10 cellular contexts compared by ENCODE assay signal in the genomic region with DNA sequence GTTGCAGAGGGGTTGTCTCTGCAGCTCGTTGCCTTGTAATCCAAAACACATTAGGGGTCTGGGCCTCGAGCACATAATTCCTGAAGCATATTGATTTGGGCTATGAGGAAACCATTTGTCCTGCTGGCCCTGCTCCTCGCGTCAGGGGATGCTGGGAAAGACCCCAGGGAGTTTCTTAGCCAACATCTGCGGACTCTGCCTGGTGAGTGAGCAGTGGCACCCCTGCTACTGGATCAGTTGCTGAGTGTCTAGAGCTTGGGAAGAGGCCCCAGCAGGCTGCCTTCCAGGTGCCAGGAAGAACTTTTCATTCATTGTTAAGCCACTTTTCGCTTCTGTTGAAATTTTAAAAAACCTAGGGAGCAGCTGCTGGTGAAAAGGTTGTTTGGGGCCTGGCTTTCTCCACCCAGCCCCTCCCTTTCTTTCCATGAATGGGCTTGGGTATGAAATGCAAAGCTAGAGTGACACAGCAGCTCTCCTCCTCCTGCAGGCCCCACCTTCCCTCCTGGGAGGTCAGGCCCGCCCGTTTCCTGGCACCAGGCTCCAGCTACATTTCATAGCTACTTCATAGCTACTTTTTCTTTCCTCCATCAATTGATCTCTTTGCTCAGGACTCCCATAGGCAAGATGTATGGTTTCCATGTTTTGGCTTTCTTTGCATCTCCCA. TPM values are rescaled to one million over a fixed set of nuclear protein-coding genes. Genes with fewer than 3 reads are reported as not detected.
A peak's percentile ranks its signal among the peaks of the same experiment; 100 is the strongest.
DNase-seq lines count a peak whose midpoint lies in the region; ATAC-seq and TF ChIP-seq lines count a peak whose summit lies in the region.
"Had no signal": no experiment of that assay in that cellular context is flagged by ENCODE, and none has a peak within 500 bp of the region (broad histone marks: within the 10 kb centered on the region; RNA-seq: fewer than 3 reads in every experiment).

No MANE protein-coding gene starts in this region.

- ATAC-seq in sciatic nerve (peak; percentile 64), GM21576 (IDR thresholded peaks at IDR 0.05; ENCODE audit: unreplicated experiment) (no peak), GM21619 (IDR thresholded peaks at IDR 0.05; ENCODE audit: unreplicated experiment) (no peak), GM21390 (IDR thresholded peaks at IDR 0.05; ENCODE audit: unreplicated experiment) (no peak)

- H3K36me3 Mint-ChIP-seq in T-helper 1 cell treated with Interleukin-12 subunit alpha and Interleukin-12 subunit beta and Interleukin-4 antibody, amounts not matched to agents 30 μg/mL and 1 μg/mL, for 36 hours (ENCODE audit: low read depth): peaks cover 49% of the 10 kb centered on the region

- peaks cover 25% of the 10 kb centered on the region for H3K4me1 Mint-ChIP-seq in T-helper 1 cell treated with Interleukin-12 subunit alpha and Interleukin-12 subunit beta and Interleukin-4 antibody, amounts not matched to agents 30 μg/mL and 1 μg/mL, for 36 hours (ENCODE audit: low read depth)

- H3K79me2 ChIP-seq in OCI-LY7 (ENCODE audit: insufficient read depth, low read depth, low read length): no peaks in the 10 kb centered on the region

- POLR2A ChIA-PET in OCI-LY7 (lab: Charles Lee): interaction anchor here (0.6 to 0.7 kb wide), 2 partner anchors 135 to 1134 kb away, joined by 3 to 6 read pairs; no protein-coding TSS in a partner anchor

- H3K36me3 ChIP-seq in OCI-LY7 (ENCODE audit: insufficient read depth, low read length): peaks cover 5% of the 10 kb centered on the region; the same call in 1 of the 2 replicates
- peaks cover 3 to 26% of the 10 kb centered on the region in 2 donors for H3K36me3 ChIP-seq in esophagus (ENCODE audit: control insufficient read depth in 2 of 2, insufficient read depth in 2 of 2, low read length in 1 of 2)

- DNase-seq in T-helper 1 cell (no peak), OCI-LY7 (ENCODE audit: low spot score) (peak; percentile 29), sciatic nerve (ENCODE audit: low spot score) (no peak)
- DNase-seq: effector CD4-positive, alpha-beta T cell; HCEC 1CT had no signal

- no peak for TF ChIP-seq CTCF in OCI-LY7 (conservative IDR thresholded peaks at IDR 0.05; ENCODE audit: low read length)

- no TSS peak for BruUV-seq in OCI-LY7 (replicated peaks; lab: Mats Ljungman, UMichigan)

- CTCF ChIA-PET in OCI-LY7 (lab: Charles Lee; ENCODE audit: unreplicated experiment): interaction anchor here (0.8 kb wide), 1 partner anchor 155 kb away, joined by 3 read pairs; no protein-coding TSS in a partner anchor

- H3K27me3 Mint-ChIP-seq in T-helper 1 cell treated with Interleukin-12 subunit alpha and Interleukin-12 subunit beta and Interleukin-4 antibody, amounts not matched to agents 30 μg/mL and 1 μg/mL, for 36 hours (ENCODE audit: low read depth): no peaks in the 10 kb centered on the region

- H3K4me2 ChIP-seq in OCI-LY7 (ENCODE audit: low read length): no peak overlapping the region

- H3K27me3 ChIP-seq in esophagus (ENCODE audit: control insufficient read depth in 1 of 2, insufficient read depth in 2 of 2, low read length in 2 of 2): no peaks in the 10 kb centered on the region

- H3K9me3 Mint-ChIP-seq in T-helper 1 cell treated with Interleukin-12 subunit alpha and Interleukin-12 subunit beta and Interleukin-4 antibody, amounts not matched to agents 30 μg/mL and 1 μg/mL, for 36 hours: no peaks in the 10 kb centered on the region

- H3K27ac ChIP-seq in OCI-LY7 (ENCODE audit: low read depth, low read length, poor library complexity, severe bottlenecking) (no peak overlapping the region), esophagus (ENCODE audit: low read depth in 2 of 2, low read length in 1 of 2) (peak overlapping the region; percentile 84 to 94)

- no peaks in the 10 kb centered on the region for H3K9me3 ChIP-seq in OCI-LY7 (ENCODE audit: low read length)
- H3K9me3 ChIP-seq in esophagus (ENCODE audit: control insufficient read depth in 2 of 2, insufficient read depth in 1 of 2, low read depth in 1 of 2, low read length in 1 of 2): no peaks in the 10 kb centered on the region

- intact Hi-C loops in OCI-LY7 (cut with micrococcal nuclease; ENCODE audit: unreplicated experiment): loop anchor here (5.0 to 10.0 kb wide), 2 partner anchors 168 to 375 kb away; a partner anchor contains a TSS
- intact Hi-C loops in sciatic nerve (cut with DNase I): no loop called here

- WGBS in esophagus, 2 donors: 42 to 62% methylated on average over 8 of the region's 8 CpGs

- H3K4me3 ChIP-seq in OCI-LY7 (ENCODE audit: low read depth, low read length, poor library complexity, severe bottlenecking) (no peak overlapping the region), esophagus (ENCODE audit: low read depth in 1 of 2, low read length in 2 of 2) (no peak overlapping the region)

- no peaks in the 10 kb centered on the region for H4K20me1 ChIP-seq in OCI-LY7 (ENCODE audit: insufficient read depth, low read length)

- H3K9me2 ChIP-seq in OCI-LY7 (ENCODE audit: insufficient read depth, low read length): no peaks in the 10 kb centered on the region

- no peak overlapping the region for H2AFZ ChIP-seq in OCI-LY7 (ENCODE audit: low read length)

- H3K4me1 ChIP-seq in OCI-LY7 (ENCODE audit: insufficient read depth, low read length, poor library complexity, severe bottlenecking) (peaks cover 8% of the 10 kb centered on the region), esophagus (ENCODE audit: control insufficient read depth in 2 of 2, insufficient read depth in 2 of 2, low read length in 1 of 2) (peaks cover 0 to 16% of the 10 kb centered on the region in 2 donors)

- H3K27ac Mint-ChIP-seq in T-helper 1 cell treated with Interleukin-12 subunit alpha and Interleukin-12 subunit beta and Interleukin-4 antibody, amounts not matched to agents 30 μg/mL and 1 μg/mL, for 36 hours: peak overlapping the region; percentile 63

- H3K4me3 Mint-ChIP-seq in T-helper 1 cell treated with Interleukin-12 subunit alpha and Interleukin-12 subunit beta and Interleukin-4 antibody, amounts not matched to agents 30 μg/mL and 1 μg/mL, for 36 hours: no peak overlapping the region

RNA-seq across cellular contexts. Expression of a gene that starts 26.8 kb away (rescaled TPM):
- not detected in 2 replicates for total RNA-seq in OCI-LY7 (2014; rRNA removed; shearing (Covaris generic))
- total RNA-seq in OCI-LY7 (2022) (not detected in 2 replicates), sciatic nerve (0.53 TPM)
- polyA plus RNA-seq in esophagus: 1 to 10 TPM; 5.8 to 9.6 TPM
